9 cellular contexts compared by ENCODE assay signal in the genomic region with DNA sequence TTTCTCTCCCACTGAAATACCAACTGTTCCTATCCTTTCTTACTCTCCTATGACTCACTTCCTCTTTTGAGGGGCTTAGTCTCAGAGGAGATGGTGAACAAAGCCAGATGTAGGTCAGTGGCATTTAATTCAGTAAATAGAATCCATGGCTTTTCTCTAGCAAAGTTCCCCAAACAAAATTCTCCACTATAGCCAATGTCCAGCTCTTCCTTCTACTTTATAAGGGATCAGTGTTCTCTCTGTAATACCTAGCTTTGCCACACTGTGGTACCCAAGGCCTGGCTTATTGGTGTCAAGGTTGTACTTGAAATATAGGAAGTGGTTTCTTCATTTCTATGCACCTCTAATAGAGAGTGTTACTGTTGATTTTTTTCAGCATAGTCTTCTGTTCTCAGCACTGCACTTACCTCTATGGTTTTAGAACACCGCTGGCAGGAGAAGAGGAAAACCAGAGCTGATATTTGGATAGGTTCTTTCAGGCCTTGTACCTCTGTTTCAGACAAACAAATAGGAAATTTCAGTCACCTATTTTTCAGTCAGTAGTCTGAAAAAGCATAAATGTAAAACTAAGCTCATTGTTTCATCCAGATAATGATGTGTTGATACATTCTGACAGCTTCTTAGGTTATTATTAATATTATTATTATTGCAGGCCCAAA. TPM values are rescaled to one million over a fixed set of nuclear protein-coding genes. Genes with fewer than 3 reads are reported as not detected.
DNase-seq lines count a peak whose midpoint lies in the region; ATAC-seq and TF ChIP-seq lines count a peak whose summit lies in the region.
"Had no signal": no experiment of that assay in that cellular context is flagged by ENCODE, and none has a peak within 500 bp of the region (broad histone marks: within the 10 kb centered on the region; RNA-seq: fewer than 3 reads in every experiment).

No MANE protein-coding gene starts in this region.

- no peak overlapping the region for H2BK15ac ChIP-seq in mesenchymal stem cell (ENCODE audit: low read depth, poor library complexity, severe bottlenecking)

- no peak overlapping the region for H3K14ac ChIP-seq in mesenchymal stem cell (ENCODE audit: low read length in 2 of 2)

- no peaks in the 10 kb centered on the region for H3K36me3 ChIP-seq in mesenchymal stem cell (ENCODE audit: control insufficient read depth in 1 of 2, insufficient read depth in 2 of 2, low read depth in 1 of 2, low read length in 2 of 2)

- H3K27ac Mint-ChIP-seq in CD14-positive monocyte, result no peak overlapping the region
- peak overlapping the region; percentile 46 for H3K27ac Mint-ChIP-seq in activated CD4-positive, alpha-beta T cell treated with anti-CD3 and anti-CD28 coated beads, Interleukin-2, amount 10 ng/mL, durations not matched to agents 24 days and 14 days
- H3K27ac Mint-ChIP-seq: dendritic cell treated with granulocyte-macrophage colony-stimulating factor and Interleukin-4, amounts not matched to agents 40 ng/mL and 50 ng/mL, for 4 days had no signal

- peaks cover 0 to 3% (median 0%) of the 10 kb centered on the region in 3 donors for H3K27me3 Mint-ChIP-seq in CD14-positive monocyte (ENCODE audit: low read depth in 3 of 3)
- H3K27me3 Mint-ChIP-seq in activated CD4-positive, alpha-beta T cell treated with anti-CD3 and anti-CD28 coated beads, Interleukin-2, amount 10 ng/mL, durations not matched to agents 24 days and 14 days, result peaks cover 1% of the 10 kb centered on the region
- H3K27me3 Mint-ChIP-seq: dendritic cell treated with granulocyte-macrophage colony-stimulating factor and Interleukin-4, amounts not matched to agents 40 ng/mL and 50 ng/mL, for 4 days had no signal

- no peaks in the 10 kb centered on the region for H3K9me3 ChIP-seq in mesenchymal stem cell (ENCODE audit: control insufficient read depth, low read length)

- H4K91ac ChIP-seq in mesenchymal stem cell (ENCODE audit: low read length), result no peak overlapping the region

- peak overlapping the region; percentile 51 for H3K9ac ChIP-seq in mesenchymal stem cell (ENCODE audit: low read length)

- no peak overlapping the region for H2AFZ ChIP-seq in mesenchymal stem cell (ENCODE audit: low read depth, low read length)

- no peak overlapping the region for H4K8ac ChIP-seq in mesenchymal stem cell (ENCODE audit: low read length)

- H2BK120ac ChIP-seq in mesenchymal stem cell (ENCODE audit: low read depth, low read length), result no peak overlapping the region

- H3K4ac ChIP-seq in mesenchymal stem cell (ENCODE audit: low read depth in 1 of 2, low read length in 2 of 2), result no peak overlapping the region

- ATAC-seq in HG03196 (IDR thresholded peaks at IDR 0.05; ENCODE audit: unreplicated experiment), result peak; percentile 98

- H3K23ac ChIP-seq in mesenchymal stem cell (ENCODE audit: low read length in 2 of 2), result no peak overlapping the region

- TF ChIP-seq CTCF in CD14-positive monocyte (IDR thresholded peaks at IDR 0.05) (peak; percentile 58), dorsolateral prefrontal cortex (IDR thresholded peaks at IDR 0.05 in 54 of 56, conservative IDR thresholded peaks at IDR 0.05 in 2 of 56; ENCODE audit: low read depth in 1 of 56, partially characterized antibody in 56 of 56) (peak; percentile 55 to 93 (median 81))

- no peak overlapping the region for H2BK5ac ChIP-seq in mesenchymal stem cell (ENCODE audit: low read depth, low read length, poor library complexity, severe bottlenecking)

- H3K9me3 Mint-ChIP-seq in CD14-positive monocyte, result no peaks in the 10 kb centered on the region
- no peaks in the 10 kb centered on the region for H3K9me3 Mint-ChIP-seq in activated CD4-positive, alpha-beta T cell treated with anti-CD3 and anti-CD28 coated beads, Interleukin-2, amount 10 ng/mL, durations not matched to agents 24 days and 14 days
- H3K9me3 Mint-ChIP-seq: dendritic cell treated with granulocyte-macrophage colony-stimulating factor and Interleukin-4, amounts not matched to agents 40 ng/mL and 50 ng/mL, for 4 days had no signal

- no peak overlapping the region for H2BK12ac ChIP-seq in mesenchymal stem cell (ENCODE audit: low read length in 2 of 2)

- H3K27ac ChIP-seq in dorsolateral prefrontal cortex, result peak overlapping the region in 10 of 59 donors; percentile 1 to 61 (median 23)
- peak overlapping the region; percentile 53 for H3K27ac ChIP-seq in mesenchymal stem cell (ENCODE audit: low read length, poor library complexity, severe bottlenecking)

- no peaks in the 10 kb centered on the region for H3K79me1 ChIP-seq in mesenchymal stem cell (replicated peaks; ENCODE audit: low read length, poor library complexity, severe bottlenecking)

- intact Hi-C loops in CD14-positive monocyte (cut with micrococcal nuclease) (loop anchor here (5.0 to 10.0 kb wide), 2 partner anchors 146 to 149 kb away; no protein-coding TSS in a partner anchor), dorsolateral prefrontal cortex (cut with DNase I) (loop anchor here (1.0 to 5.0 kb wide), 3 partner anchors 39 to 149 kb away; a partner anchor contains a TSS)
- intact Hi-C loops in activated CD4-positive, alpha-beta T cell treated with anti-CD3 and anti-CD28 coated beads, Interleukin-2, amount 10 ng/mL, durations not matched to agents 24 days and 14 days (cut with micrococcal nuclease), result loop anchor here (1.0 to 10.0 kb wide), 5 partner anchors 40 to 1276 kb away; no protein-coding TSS in a partner anchor

- no peak overlapping the region for H3K18ac ChIP-seq in mesenchymal stem cell (ENCODE audit: low read depth in 1 of 2, low read length in 2 of 2)

- H3K4me1 ChIP-seq in mesenchymal stem cell (ENCODE audit: control insufficient read depth, insufficient read depth, low read depth, low read length), result no peaks in the 10 kb centered on the region

- no peak overlapping the region for H3K4me3 Mint-ChIP-seq in CD14-positive monocyte
- no peak overlapping the region for H3K4me3 Mint-ChIP-seq in activated CD4-positive, alpha-beta T cell treated with anti-CD3 and anti-CD28 coated beads, Interleukin-2, amount 10 ng/mL, durations not matched to agents 24 days and 14 days
- H3K4me3 Mint-ChIP-seq: dendritic cell treated with granulocyte-macrophage colony-stimulating factor and Interleukin-4, amounts not matched to agents 40 ng/mL and 50 ng/mL, for 4 days had no signal

- peaks cover 0 to 7% (median 0%) of the 10 kb centered on the region in 45 donors for H3K27me3 ChIP-seq in dorsolateral prefrontal cortex
- H3K27me3 ChIP-seq in mesenchymal stem cell (ENCODE audit: control insufficient read depth in 1 of 2, insufficient read depth in 1 of 2, low read length in 2 of 2), result no peaks in the 10 kb centered on the region

- H3K4me3 ChIP-seq in dorsolateral prefrontal cortex (no peak overlapping the region), mesenchymal stem cell (ENCODE audit: insufficient read depth in 1 of 2, low read depth in 1 of 2, low read length in 2 of 2) (no peak overlapping the region)

- no peaks in the 10 kb centered on the region for H3K36me3 Mint-ChIP-seq in CD14-positive monocyte
- H3K36me3 Mint-ChIP-seq in activated CD4-positive, alpha-beta T cell treated with anti-CD3 and anti-CD28 coated beads, Interleukin-2, amount 10 ng/mL, durations not matched to agents 24 days and 14 days (ENCODE audit: low read depth), result no peaks in the 10 kb centered on the region

- WGBS in mesenchymal stem cell, result no CpG with 5 or more reads among the region's 1 CpG

- H2AK5ac ChIP-seq in mesenchymal stem cell (ENCODE audit: low read length, severe bottlenecking), result no peak overlapping the region

- H3K4me2 ChIP-seq in mesenchymal stem cell (ENCODE audit: low read length, poor library complexity, severe bottlenecking), result no peak overlapping the region

- DNase-seq in CD14-positive monocyte (ENCODE audit: low spot score) (peak; percentile 52), GM19238 (ENCODE audit: insufficient read length, low spot score) (peak; percentile 13), NCI-H446 treated with DMSO at 0.1 percent for 48 hours (lab: John Stamatoyannopoulos, UW) (peak; percentile 4), dorsolateral prefrontal cortex (peak in 7 of 10 donors; percentile 15 to 79 (median 44)), mesenchymal stem cell (peak; percentile 88)
- peak; percentile 92 for DNase-seq in activated CD4-positive, alpha-beta T cell treated with anti-CD3 and anti-CD28 coated beads, Interleukin-2, amount 10 ng/mL, durations not matched to agents 24 days and 14 days
- DNase-seq in stimulated activated CD8-positive, alpha-beta memory T cell treated with anti-CD3 and anti-CD28 coated beads, Interleukin-4, amount 100 ng/mL, for 24 hours (ENCODE audit: low read depth), result peak; percentile 12

- H3K4me1 Mint-ChIP-seq in CD14-positive monocyte, result peaks cover 11% of the 10 kb centered on the region
- H3K4me1 Mint-ChIP-seq in activated CD4-positive, alpha-beta T cell treated with anti-CD3 and anti-CD28 coated beads, Interleukin-2, amount 10 ng/mL, durations not matched to agents 24 days and 14 days, result peaks cover 19% of the 10 kb centered on the region

RNA-seq across cellular contexts. Expression of a gene that starts 40.6 kb away (rescaled TPM):
- polyA plus RNA-seq in CD14-positive monocyte, result not detected
- 3.5 and 3.9 TPM in 2 replicates for total RNA-seq in activated CD4-positive, alpha-beta T cell treated with anti-CD3 and anti-CD28 coated beads, Interleukin-2, amount 10 ng/mL, durations not matched to agents 24 days and 14 days
- total RNA-seq in dorsolateral prefrontal cortex, result 10 to 100 TPM in 39 of 120 experiments, 1 to 10 TPM in 80, under 1 TPM in 1; 0.84 to 36.5 (median 7.3) TPM
- 24.1 TPM for polyA plus RNA-seq in mesenchymal stem cell (2013, experiment 1 of 2)
- polyA plus RNA-seq in mesenchymal stem cell (2013, experiment 2 of 2), result 23.8 TPM

Comparison
In these comparisons a context has a peak if more than half of its experiments do, and no peak if none do; other contexts are left out.
1. DNase-seq: peak in every context shown above with its lines; median percentile 92 in activated CD4-positive, alpha-beta T cell treated with anti-CD3 and anti-CD28 coated beads, Interleukin-2, amount 10 ng/mL, durations not matched to agents 24 days and 14 days; 88 in mesenchymal stem cell; 52 in CD14-positive monocyte; 44 in dorsolateral prefrontal cortex; 13 in GM19238; 12 in stimulated activated CD8-positive, alpha-beta memory T cell treated with anti-CD3 and anti-CD28 coated beads, Interleukin-4, amount 100 ng/mL, for 24 hours; 4 in NCI-H446 treated with DMSO at 0.1 percent for 48 hours.